Comparison of ENCODE assay signal across 1 cellular context in the genomic region with DNA sequence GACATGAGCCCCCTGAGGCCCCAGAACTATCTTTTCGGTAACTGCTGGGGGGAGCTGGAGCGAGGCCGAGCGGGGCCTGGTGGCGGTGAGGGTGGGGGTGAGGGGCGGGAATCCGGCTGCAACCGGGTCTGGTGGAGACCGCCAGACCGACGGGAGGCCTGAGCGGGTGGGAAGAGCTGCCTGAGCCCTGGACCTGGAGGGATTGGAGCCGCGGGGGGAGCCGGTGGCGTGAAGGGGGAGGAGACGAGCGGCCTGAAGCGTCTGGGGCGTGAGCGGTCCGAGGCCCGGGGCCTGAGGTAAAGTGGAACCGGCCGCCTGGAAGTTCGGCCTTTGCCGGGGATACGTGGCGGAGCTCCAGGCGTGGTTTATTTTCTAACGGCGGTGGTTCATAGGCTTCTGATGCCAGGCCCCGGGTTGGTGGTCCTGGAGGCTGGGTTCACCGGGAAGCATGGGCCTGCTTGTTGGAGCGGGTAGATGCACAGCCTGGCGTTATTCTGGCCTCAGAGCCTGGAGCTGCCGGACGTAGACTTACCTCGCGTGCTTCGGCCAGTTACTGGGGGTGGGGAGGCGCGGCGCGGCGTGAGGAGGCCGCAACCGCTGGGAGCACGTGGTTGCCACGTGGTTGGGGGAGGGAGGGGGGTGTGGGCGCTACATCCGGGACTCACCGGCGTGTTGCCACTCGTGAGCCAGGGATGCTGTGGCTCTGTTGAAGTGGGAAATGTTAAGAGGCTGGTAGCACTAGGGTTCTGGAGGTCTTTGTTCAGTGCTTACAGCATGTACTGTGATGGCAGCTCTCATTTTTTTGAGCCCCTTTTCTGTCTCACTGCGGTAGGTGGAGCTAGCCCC.
TF ChIP-seq lines count a peak whose summit lies in the region.

No MANE protein-coding gene starts in this region.

TF ChIP-seq in HepG2, 621 proteins besides CTCF, POLR2A, EP300 and RAD21 (continued from another document and continues in another):
- TF ChIP-seq, protein P1, sequence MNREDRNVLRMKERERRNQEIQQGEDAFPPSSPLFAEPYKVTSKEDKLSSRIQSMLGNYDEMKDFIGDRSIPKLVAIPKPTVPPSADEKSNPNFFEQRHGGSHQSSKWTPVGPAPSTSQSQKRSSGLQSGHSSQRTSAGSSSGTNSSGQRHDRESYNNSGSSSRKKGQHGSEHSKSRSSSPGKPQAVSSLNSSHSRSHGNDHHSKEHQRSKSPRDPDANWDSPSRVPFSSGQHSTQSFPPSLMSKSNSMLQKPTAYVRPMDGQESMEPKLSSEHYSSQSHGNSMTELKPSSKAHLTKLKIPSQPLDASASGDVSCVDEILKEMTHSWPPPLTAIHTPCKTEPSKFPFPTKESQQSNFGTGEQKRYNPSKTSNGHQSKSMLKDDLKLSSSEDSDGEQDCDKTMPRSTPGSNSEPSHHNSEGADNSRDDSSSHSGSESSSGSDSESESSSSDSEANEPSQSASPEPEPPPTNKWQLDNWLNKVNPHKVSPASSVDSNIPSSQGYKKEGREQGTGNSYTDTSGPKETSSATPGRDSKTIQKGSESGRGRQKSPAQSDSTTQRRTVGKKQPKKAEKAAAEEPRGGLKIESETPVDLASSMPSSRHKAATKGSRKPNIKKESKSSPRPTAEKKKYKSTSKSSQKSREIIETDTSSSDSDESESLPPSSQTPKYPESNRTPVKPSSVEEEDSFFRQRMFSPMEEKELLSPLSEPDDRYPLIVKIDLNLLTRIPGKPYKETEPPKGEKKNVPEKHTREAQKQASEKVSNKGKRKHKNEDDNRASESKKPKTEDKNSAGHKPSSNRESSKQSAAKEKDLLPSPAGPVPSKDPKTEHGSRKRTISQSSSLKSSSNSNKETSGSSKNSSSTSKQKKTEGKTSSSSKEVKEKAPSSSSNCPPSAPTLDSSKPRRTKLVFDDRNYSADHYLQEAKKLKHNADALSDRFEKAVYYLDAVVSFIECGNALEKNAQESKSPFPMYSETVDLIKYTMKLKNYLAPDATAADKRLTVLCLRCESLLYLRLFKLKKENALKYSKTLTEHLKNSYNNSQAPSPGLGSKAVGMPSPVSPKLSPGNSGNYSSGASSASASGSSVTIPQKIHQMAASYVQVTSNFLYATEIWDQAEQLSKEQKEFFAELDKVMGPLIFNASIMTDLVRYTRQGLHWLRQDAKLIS (CRISPR knock-in tag; IDR thresholded peaks at IDR 0.05) = no peak; the same call in 1 of the 2 replicates
- TF ChIP-seq, protein P2, sequence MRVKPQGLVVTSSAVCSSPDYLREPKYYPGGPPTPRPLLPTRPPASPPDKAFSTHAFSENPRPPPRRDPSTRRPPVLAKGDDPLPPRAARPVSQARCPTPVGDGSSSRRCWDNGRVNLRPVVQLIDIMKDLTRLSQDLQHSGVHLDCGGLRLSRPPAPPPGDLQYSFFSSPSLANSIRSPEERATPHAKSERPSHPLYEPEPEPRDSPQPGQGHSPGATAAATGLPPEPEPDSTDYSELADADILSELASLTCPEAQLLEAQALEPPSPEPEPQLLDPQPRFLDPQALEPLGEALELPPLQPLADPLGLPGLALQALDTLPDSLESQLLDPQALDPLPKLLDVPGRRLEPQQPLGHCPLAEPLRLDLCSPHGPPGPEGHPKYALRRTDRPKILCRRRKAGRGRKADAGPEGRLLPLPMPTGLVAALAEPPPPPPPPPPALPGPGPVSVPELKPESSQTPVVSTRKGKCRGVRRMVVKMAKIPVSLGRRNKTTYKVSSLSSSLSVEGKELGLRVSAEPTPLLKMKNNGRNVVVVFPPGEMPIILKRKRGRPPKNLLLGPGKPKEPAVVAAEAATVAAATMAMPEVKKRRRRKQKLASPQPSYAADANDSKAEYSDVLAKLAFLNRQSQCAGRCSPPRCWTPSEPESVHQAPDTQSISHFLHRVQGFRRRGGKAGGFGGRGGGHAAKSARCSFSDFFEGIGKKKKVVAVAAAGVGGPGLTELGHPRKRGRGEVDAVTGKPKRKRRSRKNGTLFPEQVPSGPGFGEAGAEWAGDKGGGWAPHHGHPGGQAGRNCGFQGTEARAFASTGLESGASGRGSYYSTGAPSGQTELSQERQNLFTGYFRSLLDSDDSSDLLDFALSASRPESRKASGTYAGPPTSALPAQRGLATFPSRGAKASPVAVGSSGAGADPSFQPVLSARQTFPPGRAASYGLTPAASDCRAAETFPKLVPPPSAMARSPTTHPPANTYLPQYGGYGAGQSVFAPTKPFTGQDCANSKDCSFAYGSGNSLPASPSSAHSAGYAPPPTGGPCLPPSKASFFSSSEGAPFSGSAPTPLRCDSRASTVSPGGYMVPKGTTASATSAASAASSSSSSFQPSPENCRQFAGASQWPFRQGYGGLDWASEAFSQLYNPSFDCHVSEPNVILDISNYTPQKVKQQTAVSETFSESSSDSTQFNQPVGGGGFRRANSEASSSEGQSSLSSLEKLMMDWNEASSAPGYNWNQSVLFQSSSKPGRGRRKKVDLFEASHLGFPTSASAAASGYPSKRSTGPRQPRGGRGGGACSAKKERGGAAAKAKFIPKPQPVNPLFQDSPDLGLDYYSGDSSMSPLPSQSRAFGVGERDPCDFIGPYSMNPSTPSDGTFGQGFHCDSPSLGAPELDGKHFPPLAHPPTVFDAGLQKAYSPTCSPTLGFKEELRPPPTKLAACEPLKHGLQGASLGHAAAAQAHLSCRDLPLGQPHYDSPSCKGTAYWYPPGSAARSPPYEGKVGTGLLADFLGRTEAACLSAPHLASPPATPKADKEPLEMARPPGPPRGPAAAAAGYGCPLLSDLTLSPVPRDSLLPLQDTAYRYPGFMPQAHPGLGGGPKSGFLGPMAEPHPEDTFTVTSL (CRISPR knock-in tag; IDR thresholded peaks at IDR 0.05; ENCODE audit: borderline replicate concordance) = 0 out of 2 replicates have a peak, but pooled peaks have one; percentile 69
- TF ChIP-seq ZNF879 (CRISPR knock-in tag; IDR thresholded peaks at IDR 0.05) (no peak; the same call in 1 of the 2 replicates), MAFK (conservative IDR thresholded peaks at IDR 0.05 in 1 of 2, IDR thresholded peaks at IDR 0.05 in 1 of 2; ENCODE audit: low read length in 2 of 2) (no peak), ZNF225 (CRISPR knock-in tag; IDR thresholded peaks at IDR 0.05) (no peak), ZNF552 (CRISPR knock-in tag; IDR thresholded peaks at IDR 0.05; ENCODE audit: borderline replicate concordance) (no peak; the same call in 1 of the 2 replicates), FOXA3 (CRISPR knock-in tag; IDR thresholded peaks at IDR 0.05) (peak; percentile 46), SAFB2 (CRISPR knock-in tag; IDR thresholded peaks at IDR 0.05; ENCODE audit: borderline replicate concordance, low read depth) (0 out of 2 replicates have a peak, but pooled peaks have one; percentile 67), ZNF850 (CRISPR knock-in tag; conservative IDR thresholded peaks at IDR 0.05) (peak; percentile 79; the same call in 1 of the 2 replicates), FOSL2 (CRISPR knock-in tag; IDR thresholded peaks at IDR 0.05) (peak; percentile 40; the same call in 1 of the 2 replicates), ZSCAN20 (CRISPR knock-in tag; IDR thresholded peaks at IDR 0.05; ENCODE audit: borderline replicate concordance) (0 out of 2 replicates have a peak, but pooled peaks have one; percentile 14), TBP (CRISPR knock-in tag; IDR thresholded peaks at IDR 0.05) (no peak), YEATS2 (CRISPR knock-in tag; IDR thresholded peaks at IDR 0.05; ENCODE audit: borderline replicate concordance) (peak; percentile 90)
- TF ChIP-seq, protein P3, sequence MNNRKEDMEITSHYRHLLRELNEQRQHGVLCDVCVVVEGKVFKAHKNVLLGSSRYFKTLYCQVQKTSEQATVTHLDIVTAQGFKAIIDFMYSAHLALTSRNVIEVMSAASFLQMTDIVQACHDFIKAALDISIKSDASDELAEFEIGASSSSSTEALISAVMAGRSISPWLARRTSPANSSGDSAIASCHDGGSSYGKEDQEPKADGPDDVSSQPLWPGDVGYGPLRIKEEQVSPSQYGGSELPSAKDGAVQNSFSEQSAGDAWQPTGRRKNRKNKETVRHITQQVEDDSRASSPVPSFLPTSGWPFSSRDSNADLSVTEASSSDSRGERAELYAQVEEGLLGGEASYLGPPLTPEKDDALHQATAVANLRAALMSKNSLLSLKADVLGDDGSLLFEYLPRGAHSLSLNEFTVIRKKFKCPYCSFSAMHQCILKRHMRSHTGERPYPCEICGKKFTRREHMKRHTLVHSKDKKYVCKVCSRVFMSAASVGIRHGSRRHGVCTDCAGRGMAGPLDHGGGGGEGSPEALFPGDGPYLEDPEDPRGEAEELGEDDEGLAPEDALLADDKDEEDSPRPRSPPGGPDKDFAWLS (CRISPR knock-in tag; IDR thresholded peaks at IDR 0.05; ENCODE audit: borderline replicate concordance) = 0 out of 2 replicates have a peak, but pooled peaks have one; percentile 32
- TF ChIP-seq, protein P4, sequence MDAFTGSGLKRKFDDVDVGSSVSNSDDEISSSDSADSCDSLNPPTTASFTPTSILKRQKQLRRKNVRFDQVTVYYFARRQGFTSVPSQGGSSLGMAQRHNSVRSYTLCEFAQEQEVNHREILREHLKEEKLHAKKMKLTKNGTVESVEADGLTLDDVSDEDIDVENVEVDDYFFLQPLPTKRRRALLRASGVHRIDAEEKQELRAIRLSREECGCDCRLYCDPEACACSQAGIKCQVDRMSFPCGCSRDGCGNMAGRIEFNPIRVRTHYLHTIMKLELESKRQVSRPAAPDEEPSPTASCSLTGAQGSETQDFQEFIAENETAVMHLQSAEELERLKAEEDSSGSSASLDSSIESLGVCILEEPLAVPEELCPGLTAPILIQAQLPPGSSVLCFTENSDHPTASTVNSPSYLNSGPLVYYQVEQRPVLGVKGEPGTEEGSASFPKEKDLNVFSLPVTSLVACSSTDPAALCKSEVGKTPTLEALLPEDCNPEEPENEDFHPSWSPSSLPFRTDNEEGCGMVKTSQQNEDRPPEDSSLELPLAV (CRISPR knock-in tag; conservative IDR thresholded peaks at IDR 0.05; ENCODE audit: low read depth) = no peak; the same call in none of the 2 replicates
- TF ChIP-seq, protein P5, sequence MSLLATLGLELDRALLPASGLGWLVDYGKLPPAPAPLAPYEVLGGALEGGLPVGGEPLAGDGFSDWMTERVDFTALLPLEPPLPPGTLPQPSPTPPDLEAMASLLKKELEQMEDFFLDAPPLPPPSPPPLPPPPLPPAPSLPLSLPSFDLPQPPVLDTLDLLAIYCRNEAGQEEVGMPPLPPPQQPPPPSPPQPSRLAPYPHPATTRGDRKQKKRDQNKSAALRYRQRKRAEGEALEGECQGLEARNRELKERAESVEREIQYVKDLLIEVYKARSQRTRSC (CRISPR knock-in tag; IDR thresholded peaks at IDR 0.05; ENCODE audit: low read depth) = no peak
- TF ChIP-seq, protein P6, sequence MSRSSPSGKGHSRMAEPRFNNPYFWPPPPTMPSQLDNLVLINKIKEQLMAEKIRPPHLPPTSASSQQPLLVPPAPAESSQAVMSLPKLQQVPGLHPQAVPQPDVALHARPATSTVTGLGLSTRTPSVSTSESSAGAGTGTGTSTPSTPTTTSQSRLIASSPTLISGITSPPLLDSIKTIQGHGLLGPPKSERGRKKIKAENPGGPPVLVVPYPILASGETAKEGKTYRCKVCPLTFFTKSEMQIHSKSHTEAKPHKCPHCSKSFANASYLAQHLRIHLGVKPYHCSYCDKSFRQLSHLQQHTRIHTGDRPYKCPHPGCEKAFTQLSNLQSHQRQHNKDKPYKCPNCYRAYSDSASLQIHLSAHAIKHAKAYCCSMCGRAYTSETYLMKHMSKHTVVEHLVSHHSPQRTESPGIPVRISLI (CRISPR knock-in tag; IDR thresholded peaks at IDR 0.05; ENCODE audit: borderline replicate concordance) = no peak
- TF ChIP-seq, protein P7, sequence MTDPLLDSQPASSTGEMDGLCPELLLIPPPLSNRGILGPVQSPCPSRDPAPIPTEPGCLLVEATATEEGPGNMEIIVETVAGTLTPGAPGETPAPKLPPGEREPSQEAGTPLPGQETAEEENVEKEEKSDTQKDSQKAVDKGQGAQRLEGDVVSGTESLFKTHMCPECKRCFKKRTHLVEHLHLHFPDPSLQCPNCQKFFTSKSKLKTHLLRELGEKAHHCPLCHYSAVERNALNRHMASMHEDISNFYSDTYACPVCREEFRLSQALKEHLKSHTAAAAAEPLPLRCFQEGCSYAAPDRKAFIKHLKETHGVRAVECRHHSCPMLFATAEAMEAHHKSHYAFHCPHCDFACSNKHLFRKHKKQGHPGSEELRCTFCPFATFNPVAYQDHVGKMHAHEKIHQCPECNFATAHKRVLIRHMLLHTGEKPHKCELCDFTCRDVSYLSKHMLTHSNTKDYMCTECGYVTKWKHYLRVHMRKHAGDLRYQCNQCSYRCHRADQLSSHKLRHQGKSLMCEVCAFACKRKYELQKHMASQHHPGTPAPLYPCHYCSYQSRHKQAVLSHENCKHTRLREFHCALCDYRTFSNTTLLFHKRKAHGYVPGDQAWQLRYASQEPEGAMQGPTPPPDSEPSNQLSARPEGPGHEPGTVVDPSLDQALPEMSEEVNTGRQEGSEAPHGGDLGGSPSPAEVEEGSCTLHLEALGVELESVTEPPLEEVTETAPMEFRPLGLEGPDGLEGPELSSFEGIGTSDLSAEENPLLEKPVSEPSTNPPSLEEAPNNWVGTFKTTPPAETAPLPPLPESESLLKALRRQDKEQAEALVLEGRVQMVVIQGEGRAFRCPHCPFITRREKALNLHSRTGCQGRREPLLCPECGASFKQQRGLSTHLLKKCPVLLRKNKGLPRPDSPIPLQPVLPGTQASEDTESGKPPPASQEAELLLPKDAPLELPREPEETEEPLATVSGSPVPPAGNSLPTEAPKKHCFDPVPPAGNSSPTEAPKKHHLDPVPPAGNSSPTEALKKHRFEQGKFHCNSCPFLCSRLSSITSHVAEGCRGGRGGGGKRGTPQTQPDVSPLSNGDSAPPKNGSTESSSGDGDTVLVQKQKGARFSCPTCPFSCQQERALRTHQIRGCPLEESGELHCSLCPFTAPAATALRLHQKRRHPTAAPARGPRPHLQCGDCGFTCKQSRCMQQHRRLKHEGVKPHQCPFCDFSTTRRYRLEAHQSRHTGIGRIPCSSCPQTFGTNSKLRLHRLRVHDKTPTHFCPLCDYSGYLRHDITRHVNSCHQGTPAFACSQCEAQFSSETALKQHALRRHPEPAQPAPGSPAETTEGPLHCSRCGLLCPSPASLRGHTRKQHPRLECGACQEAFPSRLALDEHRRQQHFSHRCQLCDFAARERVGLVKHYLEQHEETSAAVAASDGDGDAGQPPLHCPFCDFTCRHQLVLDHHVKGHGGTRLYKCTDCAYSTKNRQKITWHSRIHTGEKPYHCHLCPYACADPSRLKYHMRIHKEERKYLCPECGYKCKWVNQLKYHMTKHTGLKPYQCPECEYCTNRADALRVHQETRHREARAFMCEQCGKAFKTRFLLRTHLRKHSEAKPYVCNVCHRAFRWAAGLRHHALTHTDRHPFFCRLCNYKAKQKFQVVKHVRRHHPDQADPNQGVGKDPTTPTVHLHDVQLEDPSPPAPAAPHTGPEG (CRISPR knock-in tag; IDR thresholded peaks at IDR 0.05) = peak; percentile 83
